In genomic region chr17:75090871-75091854, GRCh38 we compare ENCODE assay signal across 8 cellular contexts. TPM values are rescaled to one million over a fixed set of nuclear protein-coding genes. Genes with fewer than 3 reads are reported as not detected.
DNase-seq lines count a peak whose midpoint lies in the region; ATAC-seq, FAIRE-seq and TF ChIP-seq lines count a peak whose summit lies in the region.
"Had no signal": no experiment of that assay in that cellular context is flagged by ENCODE, and none has a peak within 500 bp of the region (broad histone marks: within the 10 kb centered on the region; RNA-seq: fewer than 3 reads in every experiment).

No MANE protein-coding gene starts in this region.

- H3K4me1 ChIP-seq in A549 (peaks cover 88% of the 10 kb centered on the region), liver (ENCODE audit: control insufficient read depth in 4 of 4, insufficient read depth in 4 of 4, low read length in 3 of 4) (peaks cover 21 to 37% (median 30%) of the 10 kb centered on the region in 4 donors)

- DNase-seq in A549 (ENCODE audit: low read depth in 1 of 2, low spot score in 1 of 2) (peak in 1 of 2 experiments; percentile 59), T-helper 17 cell (no peak), HuH-7 (ENCODE audit: low spot score) (no peak)
- no peak for DNase-seq in central memory CD4-positive, alpha-beta T cell
- DNase-seq: WERI-Rb-1 had no signal

- no peaks in the 10 kb centered on the region for H3K36me3 ChIP-seq in liver (ENCODE audit: control insufficient read depth in 4 of 4, insufficient read depth in 3 of 4, low read depth in 1 of 4, low read length in 3 of 4)
- H3K36me3 ChIP-seq: WERI-Rb-1 had no signal

- H3K27me3 ChIP-seq in liver (ENCODE audit: control insufficient read depth in 4 of 4, insufficient read depth in 4 of 4, low read length in 3 of 4): no peaks in the 10 kb centered on the region

- no peak for TF ChIP-seq CTCF in A549 (IDR thresholded peaks at IDR 0.05)
- no peak for TF ChIP-seq CTCF in liver (IDR thresholded peaks at IDR 0.05; ENCODE audit: low read depth, low read length, missing input control)

- POLR2A ChIA-PET in A549 (lab: Yijun Ruan, JAX): interaction anchor here (1.0 to 1.6 kb wide), 3 partner anchors 15 to 19 kb away, joined by 3 to 4 read pairs (median 3); partner anchors contain the start of gene ARMC7

- no peak overlapping the region for H3K9ac ChIP-seq in liver (ENCODE audit: low read depth in 1 of 2, low read length in 2 of 2)

- CTCF ChIA-PET in A549 (lab: Yijun Ruan, JAX): interaction anchor here (0.6 to 81.8 kb wide), 5 partner anchors 5 to 344 kb away, joined by 3 to 3429 read pairs (median 10); partner anchors contain the start of genes ARMC7, ATP5PD, KCTD2 and NT5C

- ATAC-seq in A549 (no peak), T-helper 17 cell (no peak), GM18909 (IDR thresholded peaks at IDR 0.05; ENCODE audit: poor library complexity, unreplicated experiment) (no peak)

- TF ChIP-seq EP300 in A549 (IDR thresholded peaks at IDR 0.05): no peak

- H3K4me3 Mint-ChIP-seq in T-helper 17 cell: peak overlapping the region; percentile 58
- H3K4me3 Mint-ChIP-seq: B cell had no signal

- WGBS in A549 (ENCODE audit: missing lambda C conversion rate): 23% methylated on average over 17 of the region's 19 CpGs
- WGBS in liver: 42% methylated on average over 19 of the region's 19 CpGs

- TF ChIP-seq POLR2A in A549 (IDR thresholded peaks at IDR 0.05; ENCODE audit: low read length): no peak

- H3K4me3 ChIP-seq in A549 (peak overlapping the region; percentile 25), liver (ENCODE audit: low read depth in 1 of 3, low read length in 3 of 3) (no peak overlapping the region)

- TF ChIP-seq RAD21 in A549 (conservative IDR thresholded peaks at IDR 0.05 in 1 of 2, IDR thresholded peaks at IDR 0.05 in 1 of 2) (no peak), liver (IDR thresholded peaks at IDR 0.05) (no peak)

- FAIRE-seq in A549 (lab: Jason Lieb, UNC): no peak

- no peaks in the 10 kb centered on the region for H3K27me3 Mint-ChIP-seq in T-helper 17 cell
- H3K27me3 Mint-ChIP-seq: B cell had no signal

- H3K9me3 ChIP-seq in A549 (no peaks in the 10 kb centered on the region), T-helper 17 cell (ENCODE audit: control insufficient read depth, low read length, poor library complexity, severe bottlenecking) (no peaks in the 10 kb centered on the region), liver (ENCODE audit: control insufficient read depth in 4 of 4, low read length in 3 of 4) (no peaks in the 10 kb centered on the region)

- H3K4me2 ChIP-seq in A549: peak overlapping the region; percentile 92

- peaks cover 2% of the 10 kb centered on the region for H3K36me3 Mint-ChIP-seq in T-helper 17 cell (ENCODE audit: low read depth)

- peak overlapping the region; percentile 79 to 96 for H3K27ac ChIP-seq in A549
- peak overlapping the region; percentile 59 to 68 for H3K27ac ChIP-seq in liver (ENCODE audit: low read depth in 1 of 2, low read length in 2 of 2)
- H3K27ac ChIP-seq: WERI-Rb-1 had no signal

- peaks cover 48% of the 10 kb centered on the region for H3K4me1 Mint-ChIP-seq in T-helper 17 cell

- H3K27ac Mint-ChIP-seq in T-helper 17 cell: peak overlapping the region; percentile 77
- H3K27ac Mint-ChIP-seq: B cell had no signal

TF ChIP-seq in A549, 52 proteins besides CTCF, POLR2A, EP300 and RAD21 (continues in another document):
- no peak for TF ChIP-seq ATOH8 (CRISPR knock-in tag; IDR thresholded peaks at IDR 0.05; ENCODE audit: low read depth)
- TF ChIP-seq MAX (IDR thresholded peaks at IDR 0.05): peak; percentile 72
- 0 out of 2 replicates have a peak, but pooled peaks have one; percentile 49 for TF ChIP-seq EHF (CRISPR knock-in tag; IDR thresholded peaks at IDR 0.05)
- TF ChIP-seq ZNF302 (CRISPR knock-in tag; IDR thresholded peaks at IDR 0.05): no peak
- no peak for TF ChIP-seq CHD4 (IDR thresholded peaks at IDR 0.05; ENCODE audit: borderline replicate concordance)
- TF ChIP-seq POLR2AphosphoS2 (conservative IDR thresholded peaks at IDR 0.05; ENCODE audit: low read length): no peak

TF ChIP-seq in liver, 16 proteins besides CTCF, POLR2A, EP300 and RAD21 (continues in another document):
- peak; percentile 94 for TF ChIP-seq NR2F2 (IDR thresholded peaks at IDR 0.05)
- peak; percentile 61 to 63 for TF ChIP-seq HNF4A (conservative IDR thresholded peaks at IDR 0.05)
- TF ChIP-seq RXRA (IDR thresholded peaks at IDR 0.05): peak; percentile 50 to 53
- TF ChIP-seq TAF1 (conservative IDR thresholded peaks at IDR 0.05): no peak
- no peak for TF ChIP-seq HNF4G (IDR thresholded peaks at IDR 0.05)
- TF ChIP-seq REST (IDR thresholded peaks at IDR 0.05): no peak
- no peak for TF ChIP-seq YY1 (IDR thresholded peaks at IDR 0.05)
- TF ChIP-seq JUND (IDR thresholded peaks at IDR 0.05): no peak
- no peak for TF ChIP-seq EGR1 (IDR thresholded peaks at IDR 0.05; ENCODE audit: low read depth in 2 of 2)
- TF ChIP-seq FOXA2 (IDR thresholded peaks at IDR 0.05): no peak
- TF ChIP-seq SP1 (IDR thresholded peaks at IDR 0.05): no peak
- TF ChIP-seq MAX (IDR thresholded peaks at IDR 0.05): no peak

RNA-seq across cellular contexts. Expression of gene SLC16A5, which starts 3.4 kb away (rescaled TPM):
- polyA plus RNA-seq in A549 (2011; rRNA removed) (19.0 and 20.1 TPM in 2 replicates), A549 (2017; fragmentation: RNase III; extraction: RNeasy Plus Mini Kit Qiagen cat#74134 plus additional on column Dnase treatment) (19.5 to 27.6 TPM (median 27.2 TPM) in 3 replicates), liver (1 to 10 TPM; 1.0 to 2.1 TPM)
- polyA plus RNA-seq in A549 (2012; cell fraction: cytosol; rRNA removed): 33.8 and 57.1 TPM in 2 replicates
- polyA plus RNA-seq in A549 (2012; cell fraction: nucleus; rRNA removed): 110 and 141 TPM in 2 replicates
- polyA minus RNA-seq in A549 (2011; rRNA and poly(A)+ RNA removed): 22.9 and 29.3 TPM in 2 replicates
- total RNA-seq in T-helper 17 cell (10 to 100 TPM; 11.7 to 14.9 TPM), liver (1 to 10 TPM; 3.0 to 4.5 TPM)

RNA-seq across cellular contexts. Expression of gene ARMC7, which starts 18.6 kb away (rescaled TPM):
- 8.5 and 9.5 TPM in 2 replicates for polyA plus RNA-seq in A549 (2011; rRNA removed)
- 11.0 and 13.2 TPM in 2 replicates for polyA plus RNA-seq in A549 (2012; cell fraction: cytosol; rRNA removed)
- polyA plus RNA-seq in A549 (2012; cell fraction: nucleus; rRNA removed): 16.6 and 18.3 TPM in 2 replicates
- polyA plus RNA-seq in A549 (2017; fragmentation: RNase III; extraction: RNeasy Plus Mini Kit Qiagen cat#74134 plus additional on column Dnase treatment): 11.3 to 13.1 TPM (median 12.6 TPM) in 3 replicates
- 14.3 and 15.2 TPM in 2 replicates for polyA minus RNA-seq in A549 (2011; rRNA and poly(A)+ RNA removed)
- total RNA-seq in T-helper 17 cell: 1 to 10 TPM; 8.9 to 9.3 TPM
- total RNA-seq in liver: 1 to 10 TPM; 1.7 to 3.1 TPM
- 1 to 10 TPM; 4.3 to 6.6 TPM for polyA plus RNA-seq in liver

RNA-seq across cellular contexts. Expression of gene NT5C, which starts 40.4 kb away (rescaled TPM):
- 54.5 and 73.7 TPM in 2 replicates for polyA plus RNA-seq in A549 (2011; rRNA removed)
- polyA plus RNA-seq in A549 (2012; cell fraction: cytosol; rRNA removed): 174 and 199 TPM in 2 replicates
- 280 and 344 TPM in 2 replicates for polyA plus RNA-seq in A549 (2012; cell fraction: nucleus; rRNA removed)
- 83.8 to 92.2 TPM (median 91.4 TPM) in 3 replicates for polyA plus RNA-seq in A549 (2017; fragmentation: RNase III; extraction: RNeasy Plus Mini Kit Qiagen cat#74134 plus additional on column Dnase treatment)
- 31.1 and 36.1 TPM in 2 replicates for polyA minus RNA-seq in A549 (2011; rRNA and poly(A)+ RNA removed)
- total RNA-seq in T-helper 17 cell: 10 to 100 TPM; 20.6 to 29.8 TPM
- 10 to 100 TPM; 13.6 to 27.2 TPM for total RNA-seq in liver
- polyA plus RNA-seq in liver: 10 to 100 TPM; 22.5 to 26.4 TPM

RNA-seq across cellular contexts. Expression of gene KCTD2, which starts 44.1 kb away (rescaled TPM):
- polyA plus RNA-seq in A549 (2011; rRNA removed) (31.3 and 34.1 TPM in 2 replicates), A549 (2017; fragmentation: RNase III; extraction: RNeasy Plus Mini Kit Qiagen cat#74134 plus additional on column Dnase treatment) (16.3 to 18.8 TPM (median 18.6 TPM) in 3 replicates), liver (1 to 10 TPM; 2.4 to 7.1 TPM)
- polyA plus RNA-seq in A549 (2012; cell fraction: cytosol; rRNA removed): 19.5 and 22.6 TPM in 2 replicates
- polyA plus RNA-seq in A549 (2012; cell fraction: nucleus; rRNA removed): 17.5 and 23.1 TPM in 2 replicates
- 22.1 and 25.9 TPM in 2 replicates for polyA minus RNA-seq in A549 (2011; rRNA and poly(A)+ RNA removed)
- total RNA-seq in T-helper 17 cell (10 to 100 TPM; 20.4 to 27.7 TPM), liver (1 to 10 TPM; 5.6 to 8.2 TPM)

RNA-seq across cellular contexts. Expression of gene ATP5PD, which starts 44.4 kb away (rescaled TPM):
- polyA plus RNA-seq in A549 (2011; rRNA removed) (314 and 333 TPM in 2 replicates), A549 (2017; fragmentation: RNase III; extraction: RNeasy Plus Mini Kit Qiagen cat#74134 plus additional on column Dnase treatment) (429 to 463 TPM (median 440 TPM) in 3 replicates), liver (100 to 1,000 TPM; 241 to 378 TPM)
- polyA plus RNA-seq in A549 (2012; cell fraction: cytosol; rRNA removed): 255 and 282 TPM in 2 replicates
- polyA plus RNA-seq in A549 (2012; cell fraction: nucleus; rRNA removed): 105 and 172 TPM in 2 replicates
- polyA minus RNA-seq in A549 (2011; rRNA and poly(A)+ RNA removed): 103 and 169 TPM in 2 replicates
- total RNA-seq in T-helper 17 cell (100 to 1,000 TPM; 123 to 145 TPM), liver (100 to 1,000 TPM; 102 to 128 TPM)
